Comparison of ENCODE assay signal across 8 cellular contexts in the genomic region with DNA sequence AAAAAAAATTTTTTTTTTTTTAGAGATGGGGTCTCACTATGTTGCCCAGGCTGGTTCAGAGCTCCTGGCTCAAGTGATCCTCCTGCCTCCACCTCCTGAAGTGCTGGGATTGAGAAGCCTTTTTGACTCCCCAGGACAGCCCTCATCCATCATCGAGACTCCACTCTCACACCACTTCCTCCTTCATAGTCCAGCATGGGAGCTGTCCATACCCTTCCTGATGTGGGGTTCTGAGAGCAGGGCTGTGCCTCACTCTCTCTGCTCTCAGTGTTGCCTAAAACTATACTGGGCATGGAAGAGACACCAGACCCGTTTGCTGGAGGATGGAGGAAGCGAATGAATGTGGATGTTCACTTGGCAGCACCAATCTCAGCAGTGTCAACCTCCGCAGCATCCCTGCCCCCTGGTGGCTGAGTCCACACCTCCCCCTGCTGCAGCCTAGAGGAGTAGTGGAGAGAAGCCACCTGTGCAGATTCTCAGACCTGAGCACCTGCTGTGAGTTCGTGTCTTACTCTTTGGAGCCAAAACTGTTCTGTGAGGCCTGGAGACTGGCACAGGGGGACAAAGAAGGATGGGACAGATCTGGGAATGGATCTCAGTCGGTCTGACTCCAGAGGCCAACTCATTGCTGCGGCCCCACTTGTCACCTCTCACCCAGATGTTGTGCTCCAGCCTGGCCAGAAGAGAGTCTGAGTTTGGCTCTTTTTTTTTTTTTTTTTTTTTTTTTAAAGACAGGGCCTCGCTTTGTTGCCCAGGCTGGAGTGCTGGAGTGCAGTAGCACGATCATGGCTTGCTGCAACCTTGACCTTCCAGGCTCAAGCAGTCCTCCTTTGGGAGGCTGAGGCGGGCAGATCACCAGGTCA. TPM values are rescaled to one million over a fixed set of nuclear protein-coding genes. Genes with fewer than 3 reads are reported as not detected.
DNase-seq lines count a peak whose midpoint lies in the region; FAIRE-seq and TF ChIP-seq lines count a peak whose summit lies in the region.

No MANE protein-coding gene starts in this region.

- CTCF ChIA-PET in activated CD4-positive, alpha-beta memory T cell treated with anti-CD3 and anti-CD28 coated beads for 36 hours (lab: Charles Lee), result interaction anchor here (0.6 to 1.6 kb wide), 10 partner anchors 8 to 411 kb away, joined by 3 to 8 read pairs (median 4); no protein-coding TSS in a partner anchor

- no peak for FAIRE-seq in D721Med (lab: Jason Lieb, UNC)

- WGBS in thyroid gland, 2 donors, result 40 to 50% methylated on average over 10 of the region's 10 CpGs

- H3K4me1 Mint-ChIP-seq in HFFc6 (ENCODE audit: low read depth), result peaks cover 23% of the 10 kb centered on the region
- peaks cover 2% of the 10 kb centered on the region for H3K4me1 Mint-ChIP-seq in activated CD4-positive, alpha-beta memory T cell treated with anti-CD3 and anti-CD28 coated beads for 36 hours (ENCODE audit: low read depth)
- H3K4me1 Mint-ChIP-seq in nephron, result peaks cover 21% of the 10 kb centered on the region

- peaks cover 8 to 16% of the 10 kb centered on the region in 2 donors for H3K4me1 ChIP-seq in thyroid gland

- no peaks in the 10 kb centered on the region for H3K36me3 Mint-ChIP-seq in HFFc6 (ENCODE audit: low read depth)
- no peaks in the 10 kb centered on the region for H3K36me3 Mint-ChIP-seq in activated CD4-positive, alpha-beta memory T cell treated with anti-CD3 and anti-CD28 coated beads for 36 hours
- no peaks in the 10 kb centered on the region for H3K36me3 Mint-ChIP-seq in nephron (ENCODE audit: low read depth)

- H3K27ac Mint-ChIP-seq in HFFc6 (no peak overlapping the region), nephron (peak overlapping the region in 1 of 3 experiments; percentile 37)
- H3K27ac Mint-ChIP-seq in activated CD4-positive, alpha-beta memory T cell treated with anti-CD3 and anti-CD28 coated beads for 36 hours, result no peak overlapping the region

- POLR2A ChIA-PET in activated CD4-positive, alpha-beta memory T cell treated with anti-CD3 and anti-CD28 coated beads for 36 hours (lab: Charles Lee), result no interaction called here

- no peaks in the 10 kb centered on the region for H3K36me3 ChIP-seq in thyroid gland

- H3K4me3 Mint-ChIP-seq in HFFc6, result no peak overlapping the region
- no peak overlapping the region for H3K4me3 Mint-ChIP-seq in activated CD4-positive, alpha-beta memory T cell treated with anti-CD3 and anti-CD28 coated beads for 36 hours
- H3K4me3 Mint-ChIP-seq in nephron, result no peak overlapping the region

- peak; percentile 85 for TF ChIP-seq CTCF in D721Med (IDR thresholded peaks at IDR 0.05; ENCODE audit: insufficient read depth, missing control alignments)
- peak; percentile 93 for TF ChIP-seq CTCF in HFFc6 (IDR thresholded peaks at IDR 0.05)
- TF ChIP-seq CTCF in nephron (IDR thresholded peaks at IDR 0.05; ENCODE audit: unreplicated experiment in 3 of 3), result peak; percentile 67 to 74 (median 69)
- peak; percentile 84 to 92 (median 88) for TF ChIP-seq CTCF in thyroid gland (IDR thresholded peaks at IDR 0.05)

- H3K27me3 Mint-ChIP-seq in HFFc6 (ENCODE audit: insufficient read depth) (peaks cover 8% of the 10 kb centered on the region), nephron (ENCODE audit: low read depth) (peaks cover 38% of the 10 kb centered on the region)
- peaks cover 12% of the 10 kb centered on the region for H3K27me3 Mint-ChIP-seq in activated CD4-positive, alpha-beta memory T cell treated with anti-CD3 and anti-CD28 coated beads for 36 hours

- H3K27me3 ChIP-seq in thyroid gland, result no peaks in the 10 kb centered on the region

- no peaks in the 10 kb centered on the region for H3K9me3 ChIP-seq in thyroid gland

- H3K9me3 Mint-ChIP-seq in HFFc6, result no peaks in the 10 kb centered on the region
- no peaks in the 10 kb centered on the region for H3K9me3 Mint-ChIP-seq in activated CD4-positive, alpha-beta memory T cell treated with anti-CD3 and anti-CD28 coated beads for 36 hours
- H3K9me3 Mint-ChIP-seq in nephron, result no peaks in the 10 kb centered on the region

- DNase-seq in D721Med (ENCODE audit: insufficient read length, low spot score) (no peak), HFFc6 (peak; percentile 47), NCI-H748 treated with DMSO at 0.1 percent for 48 hours (lab: John Stamatoyannopoulos, UW) (peak; percentile 24), epithelial cell of prostate (ENCODE audit: low read depth, low spot score) (peak; percentile 36), thyroid gland (peak; percentile 87 to 89), GF-D8 (lab: John Stamatoyannopoulos, UW) (no peak)
- peak; percentile 79 for DNase-seq in activated CD4-positive, alpha-beta memory T cell treated with anti-CD3 and anti-CD28 coated beads for 36 hours

- intact Hi-C loops in activated CD4-positive, alpha-beta memory T cell treated with anti-CD3 and anti-CD28 coated beads for 36 hours (cut with micrococcal nuclease), result no loop called here
- intact Hi-C loops in thyroid gland (cut with DNase I), result loop anchor here (2.0 kb wide), 1 partner anchor 29 kb away; no protein-coding TSS in a partner anchor

- H3K27ac ChIP-seq in epithelial cell of prostate (no peak overlapping the region), thyroid gland (no peak overlapping the region)

- H3K4me3 ChIP-seq in thyroid gland (replicated peaks in 1 of 3), result no peak overlapping the region

- TF ChIP-seq POLR2A in thyroid gland (IDR thresholded peaks at IDR 0.05), result peak in 1 of 2 donors; percentile 7

RNA-seq across cellular contexts. Expression of gene TINAGL1, which starts 17.7 kb away (rescaled TPM):
- 1 to 10 TPM in 5 of 6 experiments, under 1 TPM in 1; 0.91 to 4.0 (median 1.9) TPM for total RNA-seq in HFFc6 (2021; fragmentation: NEBNext Ultra II Directional; extraction: Animal tissue kit (Norgen Biotek cat#: 25700))
- not detected for total RNA-seq in activated CD4-positive, alpha-beta memory T cell treated with anti-CD3 and anti-CD28 coated beads for 36 hours
- 100 to 1,000 TPM; 157 to 391 (median 227) TPM for total RNA-seq in thyroid gland

RNA-seq across cellular contexts. Expression of gene HCRTR1, which starts 23.5 kb away (rescaled TPM):
- not detected for total RNA-seq in HFFc6 (2021; fragmentation: NEBNext Ultra II Directional; extraction: Animal tissue kit (Norgen Biotek cat#: 25700))
- total RNA-seq in activated CD4-positive, alpha-beta memory T cell treated with anti-CD3 and anti-CD28 coated beads for 36 hours, result not detected
- total RNA-seq in thyroid gland, result 1 to 10 TPM in 2 of 4 donors, under 1 TPM in 2; 0.40 to 5.6 (median 1.3) TPM

RNA-seq across cellular contexts. Expression of gene PEF1, which starts 50.7 kb away (rescaled TPM):
- 10 to 100 TPM; 65.8 to 81.3 (median 69.3) TPM for total RNA-seq in HFFc6 (2021; fragmentation: NEBNext Ultra II Directional; extraction: Animal tissue kit (Norgen Biotek cat#: 25700))
- 10 to 100 TPM; 55.3 to 56.4 TPM for total RNA-seq in activated CD4-positive, alpha-beta memory T cell treated with anti-CD3 and anti-CD28 coated beads for 36 hours
- 100 to 1,000 TPM; 180 to 355 (median 312) TPM for total RNA-seq in thyroid gland

Comparison
In these comparisons a context has a peak if more than half of its experiments do, and no peak if none do; other contexts are left out.
1. DNase-seq: peak in HFFc6 (single experiment), NCI-H748 treated with DMSO at 0.1 percent for 48 hours (single experiment), activated CD4-positive, alpha-beta memory T cell treated with anti-CD3 and anti-CD28 coated beads for 36 hours (single experiment), epithelial cell of prostate (single experiment) and thyroid gland (2 of 2); none in D721Med (single experiment) and GF-D8 (single experiment).
2. RNA of gene TINAGL1, which starts 17.7 kb away (total RNA-seq): 157 to 391 TPM in thyroid gland; 0.91 to 4.0 TPM in HFFc6 and not detected in activated CD4-positive, alpha-beta memory T cell treated with anti-CD3 and anti-CD28 coated beads for 36 hours; every median in the first group is over 10 times any median in the second.
3. Peak in every context shown above with its lines, with median percentiles within 50 percentile points of each other: CTCF ChIP-seq.